Comparison of ENCODE assay signal across 9 cellular contexts in genomic region chr10:125881192-125881591, GRCh38. TPM values are rescaled to one million over a fixed set of nuclear protein-coding genes. Genes with fewer than 3 reads are reported as not detected.
DNase-seq lines count a peak whose midpoint lies in the region; ATAC-seq, FAIRE-seq and TF ChIP-seq lines count a peak whose summit lies in the region.
"Had no signal": no experiment of that assay in that cellular context is flagged by ENCODE, and none has a peak within 500 bp of the region (broad histone marks: within the 10 kb centered on the region; RNA-seq: fewer than 3 reads in every experiment).

A gene with protein sequence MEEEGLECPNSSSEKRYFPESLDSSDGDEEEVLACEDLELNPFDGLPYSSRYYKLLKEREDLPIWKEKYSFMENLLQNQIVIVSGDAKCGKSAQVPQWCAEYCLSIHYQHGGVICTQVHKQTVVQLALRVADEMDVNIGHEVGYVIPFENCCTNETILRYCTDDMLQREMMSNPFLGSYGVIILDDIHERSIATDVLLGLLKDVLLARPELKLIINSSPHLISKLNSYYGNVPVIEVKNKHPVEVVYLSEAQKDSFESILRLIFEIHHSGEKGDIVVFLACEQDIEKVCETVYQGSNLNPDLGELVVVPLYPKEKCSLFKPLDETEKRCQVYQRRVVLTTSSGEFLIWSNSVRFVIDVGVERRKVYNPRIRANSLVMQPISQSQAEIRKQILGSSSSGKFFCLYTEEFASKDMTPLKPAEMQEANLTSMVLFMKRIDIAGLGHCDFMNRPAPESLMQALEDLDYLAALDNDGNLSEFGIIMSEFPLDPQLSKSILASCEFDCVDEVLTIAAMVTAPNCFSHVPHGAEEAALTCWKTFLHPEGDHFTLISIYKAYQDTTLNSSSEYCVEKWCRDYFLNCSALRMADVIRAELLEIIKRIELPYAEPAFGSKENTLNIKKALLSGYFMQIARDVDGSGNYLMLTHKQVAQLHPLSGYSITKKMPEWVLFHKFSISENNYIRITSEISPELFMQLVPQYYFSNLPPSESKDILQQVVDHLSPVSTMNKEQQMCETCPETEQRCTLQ (minus strand): TSS chr10:125881292. CDS start chr10:125880824, 468 bp downstream.

- H3K27ac ChIP-seq in HCT116 (ENCODE audit: low read depth, low read length) (peak within 1 kb of the TSS; percentile 64; the same call in 1 of the 2 replicates), GM12878 (ENCODE audit: control insufficient read depth, insufficient read depth) (no peak within 1 kb of the TSS), psoas muscle (no peak within 1 kb of the TSS)

- no peak for FAIRE-seq in GM12878 (lab: Jason Lieb, UNC)

- no peak within 1 kb of the TSS for H2AFZ ChIP-seq in HCT116 (ENCODE audit: low read depth, low read length, poor library complexity, severe bottlenecking)
- no peak within 1 kb of the TSS for H2AFZ ChIP-seq in GM12878 (ENCODE audit: control insufficient read depth, low read depth, low read length)

- in situ Hi-C loops in GM12878 (cut with MboI) = no loop called here

- SMC1A ChIA-PET in GM12878 (lab: Charles Lee; ENCODE audit: uncharacterized antibody, unreplicated experiment) = interaction anchor here (2.6 kb wide), 1 partner anchor 13 kb away, joined by 9 read pairs; no protein-coding TSS in a partner anchor

- intact Hi-C loops in HCT116 (cut with micrococcal nuclease) = no loop called here
- intact Hi-C loops in GM12878 (cut with micrococcal nuclease; ENCODE audit: unreplicated experiment) = no loop called here
- intact Hi-C loops in psoas muscle (cut with DNase I) = no loop called here

- RAD21 ChIA-PET in HCT116 (lab: Charles Lee; ENCODE audit: low non-redundant PET in 1 of 2, low total read pairs in 2 of 2, uncharacterized antibody in 2 of 2, unreplicated experiment in 2 of 2) = no interaction called here
- RAD21 ChIA-PET in GM12878 (lab: Charles Lee; ENCODE audit: unreplicated experiment) = no interaction called here

- DNase-seq in HCT116 (ENCODE audit: low read depth, low spot score) (no peak), GM12878 (ENCODE audit: low read depth, low spot score) (no peak), iPS DF 19.7 (ENCODE audit: low read depth, low spot score) (peak; percentile 87), psoas muscle (no peak), glomerular visceral epithelial cell (ENCODE audit: extremely low spot score) (no peak), amygdala (lab: John Stamatoyannopoulos, UW) (no peak), cerebellar cortex (ENCODE audit: low spot score) (no peak)
- no peak for DNase-seq in central memory CD4-positive, alpha-beta T cell
- DNase-seq: NCI-H345 had no signal

- H3K9me3 ChIP-seq in HCT116 (ENCODE audit: control insufficient read depth in 1 of 2, insufficient read depth in 1 of 2, low read depth in 1 of 2, low read length in 2 of 2) = peaks cover 0 to 4% of the 10 kb centered on the region in 2 experiments; a peak in 1 of 4 replicates
- H3K9me3 ChIP-seq in GM12878 (replicated peaks; ENCODE audit: control insufficient read depth, insufficient read depth, low read length) = peaks cover 3% of the 10 kb centered on the region; the same call in 2 of the 3 replicates
- peaks cover 7% of the 10 kb centered on the region for H3K9me3 ChIP-seq in psoas muscle

- H3K4me3 ChIP-seq in HCT116 (replicated peaks in 1 of 2; ENCODE audit: low read depth in 1 of 2, low read length in 2 of 2) = no peak within 1 kb of the TSS
- no peak within 1 kb of the TSS for H3K4me3 ChIP-seq in GM12878
- H3K4me3 ChIP-seq in psoas muscle = no peak within 1 kb of the TSS

- ATAC-seq in HCT116 = no peak
- ATAC-seq in GM12878 = no peak
- ATAC-seq in psoas muscle = no peak

- POLR2A ChIA-PET in HCT116 (lab: Charles Lee) = interaction anchor here (1.1 to 1.3 kb wide), 2 partner anchors 11 to 25 kb away, joined by 3 read pairs; no protein-coding TSS in a partner anchor
- POLR2A ChIA-PET in GM12878 (lab: Charles Lee) = no interaction called here

- no peaks in the 10 kb centered on the region for H3K27me3 ChIP-seq in HCT116 (ENCODE audit: insufficient read depth, low read length)
- no peaks in the 10 kb centered on the region for H3K27me3 ChIP-seq in GM12878 (replicated peaks in 1 of 2; ENCODE audit: control insufficient read depth in 2 of 2, insufficient read depth in 2 of 2, low read length in 1 of 2)
- no peaks in the 10 kb centered on the region for H3K27me3 ChIP-seq in psoas muscle (ENCODE audit: insufficient read depth in 3 of 3, low read length in 2 of 3)

- H4K20me1 ChIP-seq in HCT116 (ENCODE audit: insufficient read depth) (no peaks in the 10 kb centered on the region), GM12878 (ENCODE audit: control insufficient read depth, insufficient read depth) (no peaks in the 10 kb centered on the region)

- TF ChIP-seq POLR2A in HCT116 (IDR thresholded peaks at IDR 0.05; ENCODE audit: borderline replicate concordance, extremely low read depth, insufficient read depth, insufficient read length) (no peak), GM12878 (IDR thresholded peaks at IDR 0.05; ENCODE audit: low read depth, low read length) (no peak)

- no peak for TF ChIP-seq RAD21 in HCT116 (IDR thresholded peaks at IDR 0.05; ENCODE audit: low read depth)
- TF ChIP-seq RAD21 in GM12878 (IDR thresholded peaks at IDR 0.05; ENCODE audit: insufficient read depth, low read depth, low read length) = no peak

- no TSS peak for BruUV-seq in HCT116 (replicated peaks; lab: Mats Ljungman, UMichigan)
- BruUV-seq in GM12878 (replicated peaks; lab: Mats Ljungman, UMichigan) = no TSS peak

- TF ChIP-seq CTCF in HCT116 (IDR thresholded peaks at IDR 0.05 in 2 of 3, conservative IDR thresholded peaks at IDR 0.05 in 1 of 3; ENCODE audit: borderline replicate concordance in 1 of 3, insufficient read depth in 1 of 3, low read depth in 2 of 3, low read length in 2 of 3) (no peak), GM12878 (IDR thresholded peaks at IDR 0.05 in 2 of 3, conservative IDR thresholded peaks at IDR 0.05 in 1 of 3; ENCODE audit: control insufficient read depth in 2 of 3, extremely low read depth in 1 of 3, insufficient read depth in 1 of 3, low read depth in 3 of 3, low read length in 3 of 3) (no peak), psoas muscle (IDR thresholded peaks at IDR 0.05) (no peak)

- H3K36me3 ChIP-seq in HCT116 (ENCODE audit: control insufficient read depth in 1 of 2, insufficient read depth in 2 of 2, low read length in 2 of 2) = peaks cover 4 to 20% of the 10 kb centered on the region in 2 experiments
- H3K36me3 ChIP-seq in GM12878 (ENCODE audit: control insufficient read depth in 2 of 2, insufficient read depth in 2 of 2, low read length in 1 of 2) = no peaks in the 10 kb centered on the region
- H3K36me3 ChIP-seq in psoas muscle (ENCODE audit: insufficient read depth in 1 of 2, low read depth in 1 of 2) = peaks cover 3 to 43% of the 10 kb centered on the region in 2 donors

- no peak within 1 kb of the TSS; the same call in 1 of the 2 replicates for H3K9ac ChIP-seq in HCT116 (ENCODE audit: low read length)
- H3K9ac ChIP-seq in GM12878 (ENCODE audit: control insufficient read depth, insufficient read depth, low read length) = no peak within 1 kb of the TSS

- CTCF ChIA-PET in HCT116 (lab: Charles Lee) = no interaction called here
- CTCF ChIA-PET in GM12878 (lab: Yijun Ruan, JAX) = interaction anchor here (1.3 to 2.3 kb wide), 2 partner anchors 10 to 12 kb away, joined by 5 to 9 read pairs; no protein-coding TSS in a partner anchor

- no peak for TF ChIP-seq EP300 in GM12878 (IDR thresholded peaks at IDR 0.05; ENCODE audit: borderline replicate concordance in 1 of 2, control insufficient read depth in 1 of 2, low read depth in 2 of 2, low read length in 2 of 2)

- 75% methylated on average over 4 of the region's 4 CpGs for WGBS in GM12878 (ENCODE audit: insufficient coverage, insufficient replicate concordance, low lambda C conversion rate, missing lambda C conversion rate)
- 69 to 76% (median 72%) methylated on average over 4 of the region's 4 CpGs for WGBS in psoas muscle, 3 donors

- peak within 1 kb of the TSS; percentile 48; the same call in 1 of the 2 replicates for H3K4me2 ChIP-seq in HCT116 (ENCODE audit: low read length)
- no peak within 1 kb of the TSS for H3K4me2 ChIP-seq in GM12878 (ENCODE audit: control insufficient read depth, insufficient read depth)

- H3K79me2 ChIP-seq in HCT116 (ENCODE audit: insufficient read depth, low read length) (peaks cover 6% of the 10 kb centered on the region; the same call in 1 of the 2 replicates), GM12878 (ENCODE audit: control insufficient read depth, insufficient read depth, low read length) (no peaks in the 10 kb centered on the region)

- H3K4me1 ChIP-seq in HCT116 (ENCODE audit: control insufficient read depth in 1 of 2, insufficient read depth in 2 of 2, low read length in 2 of 2) (peaks cover 28 to 41% of the 10 kb centered on the region in 2 experiments), GM12878 (ENCODE audit: control insufficient read depth, insufficient read depth, low read length) (no peaks in the 10 kb centered on the region), psoas muscle (no peaks in the 10 kb centered on the region)

- 0 out of 2 replicates have a peak, but pooled peaks cover 5% of the 10 kb centered on the region for H3K9me2 ChIP-seq in HCT116 (ENCODE audit: insufficient read depth)

TF ChIP-seq in HCT116, 20 proteins besides CTCF, POLR2A, EP300 and RAD21 (continues in another document):
- TF ChIP-seq EGR1 (IDR thresholded peaks at IDR 0.05; ENCODE audit: low read depth) (no peak), EZH2phosphoT487 (IDR thresholded peaks at IDR 0.05; ENCODE audit: borderline replicate concordance) (no peak)

TF ChIP-seq in GM12878, 131 proteins besides CTCF, POLR2A, EP300 and RAD21 (continues in another document):
- TF ChIP-seq RCOR1 (conservative IDR thresholded peaks at IDR 0.05; ENCODE audit: low read depth, low read length) = no peak

RNA-seq across cellular contexts. Expression of the gene that starts here (rescaled TPM):
- total RNA-seq in HCT116 (2021; ENCODE audit: unreplicated experiment) (50.9 TPM), GM12878 (2014; rRNA removed) (16.7 TPM in 2 replicates), GM12878 (2014; rRNA removed; fragmentation: Illumina TruSeq; extraction: Trizol) (17.0 and 17.2 TPM in 2 replicates), GM12878 (2021) (19.8 and 21.4 TPM in 2 replicates), psoas muscle (10 to 100 TPM; 21.5 to 35.2 (median 32.7) TPM)
- 29.6 and 34.1 TPM in 2 replicates for polyA plus RNA-seq in HCT116 (2012)
- total RNA-seq in GM12878 (2013; cell fraction: nucleolus; rRNA removed) = 28.5 TPM in 2 replicates
- 10.8 TPM for polyA plus RNA-seq in GM12878 (2011; ENCODE audit: low read depth)
- polyA plus RNA-seq in GM12878 (2011; rRNA removed) (10.4 and 13.3 TPM in 2 replicates), GM12878 (2014; fragmentation: Illumina TruSeq; extraction: Trizol) (15.1 and 18.9 TPM in 2 replicates), GM12878 (2014; fragmentation: Nextera tagmentation; extraction: Ambion mirVana) (1 to 10 TPM; 5.4 to 7.7 TPM), GM12878 (2014; rRNA removed) (10.7 and 15.3 TPM in 2 replicates), GM12878 (2016; fragmentation: Nextera tagmentation; extraction: Ambion mirVana) (10 to 100 TPM; 17.5 to 21.0 TPM), psoas muscle (10 to 100 TPM; 20.2 to 47.7 (median 25.8) TPM)
- polyA plus RNA-seq in GM12878 (2011; cell fraction: cytosol; rRNA removed) = 5.3 and 5.9 TPM in 2 replicates
- 6.8 and 8.2 TPM in 2 replicates for polyA plus RNA-seq in GM12878 (2011; cell fraction: nucleus; rRNA removed)
- 9.6 and 14.9 TPM in 2 replicates for polyA plus RNA-seq in GM12878 (2012)
- polyA minus RNA-seq in GM12878 (2011; rRNA and poly(A)+ RNA removed) = 11.6 and 14.6 TPM in 2 replicates
- 4.9 and 6.1 TPM in 2 replicates for polyA minus RNA-seq in GM12878 (2011; cell fraction: cytosol; rRNA and poly(A)+ RNA removed)
- polyA minus RNA-seq in GM12878 (2011; cell fraction: nucleus; rRNA and poly(A)+ RNA removed) = 4.2 and 4.6 TPM in 2 replicates
